In the genomic region with DNA sequence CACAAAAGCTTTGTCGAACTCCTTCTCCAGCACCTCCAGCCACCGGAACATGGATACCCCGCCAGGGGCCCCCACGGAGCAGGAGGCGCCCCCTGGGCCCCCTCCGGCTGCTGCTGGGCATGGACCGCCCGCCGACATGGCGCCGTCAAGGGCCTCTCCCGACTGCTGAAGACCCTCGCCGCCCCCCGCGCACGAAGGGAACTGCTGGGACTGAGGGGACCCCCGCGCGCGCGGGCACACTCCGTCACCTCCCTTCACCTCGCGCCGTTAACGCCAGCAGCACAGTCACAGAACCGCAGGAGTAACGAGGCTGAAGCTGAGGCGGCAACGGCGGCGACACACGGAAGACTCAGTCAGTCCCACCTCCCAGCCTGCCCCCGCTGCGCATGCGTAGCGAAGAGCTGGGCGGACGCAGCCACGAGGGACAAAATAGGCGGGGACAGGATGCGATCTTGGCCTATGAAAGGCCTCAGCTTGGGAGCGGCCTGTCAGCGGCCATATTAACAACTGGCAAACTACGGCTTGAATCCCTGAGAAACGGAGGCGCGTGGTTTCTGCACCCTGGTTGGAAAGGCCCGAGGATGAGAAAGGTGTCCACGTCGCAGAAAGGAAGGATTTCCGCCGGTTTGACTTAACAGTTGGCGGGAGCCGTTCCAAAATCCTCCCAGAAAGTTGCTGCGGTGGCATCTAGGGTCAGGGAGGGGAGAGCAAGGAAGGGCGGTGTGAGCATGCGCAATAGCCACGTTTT, we compare ENCODE assay signal across 8 cellular contexts. TPM values are rescaled to one million over a fixed set of nuclear protein-coding genes. Genes with fewer than 3 reads are reported as not detected.
DNase-seq lines count a peak whose midpoint lies in the region; ATAC-seq and TF ChIP-seq lines count a peak whose summit lies in the region.

A gene (minus strand): TSS at position 361 of the 748 bp plus-strand sequence. CDS start 223 bp downstream, at position 138.

- peak; percentile 93 for ATAC-seq in RWPE2 (ENCODE audit: low read depth)
- peak; percentile 99 for ATAC-seq in natural killer cell treated with Interleukin-12 subunit alpha and Interleukin-12 subunit beta and Interleukin-15 and Interleukin-18, amount 100 ng/mL, for 72 hours
- ATAC-seq in stimulated activated naive CD8-positive, alpha-beta T cell treated with anti-CD3 and anti-CD28 coated beads, Interleukin-15, Interleukin-2, amounts not matched to agents 100 U/mL and 50 U/mL, for 24 hours: peak; percentile 96

- no peaks in the 10 kb centered on the region for H3K9me3 ChIP-seq in RWPE2 (ENCODE audit: severe bottlenecking)

- H3K36me3 ChIP-seq in RWPE2 (ENCODE audit: low read depth): peaks cover 38% of the 10 kb centered on the region

- peak within 1 kb of the TSS; percentile 85 for H3K27ac ChIP-seq in RWPE2 (ENCODE audit: poor library complexity, severe bottlenecking)

- H3K4me3 ChIP-seq in RWPE2 (ENCODE audit: severe bottlenecking) (peak within 1 kb of the TSS; percentile 84), fibroblast of pulmonary artery (replicated peaks; ENCODE audit: low read depth, low read length) (peak within 1 kb of the TSS; percentile 85)

- H3K9me3 Mint-ChIP-seq in natural killer cell treated with Interleukin-12 subunit alpha and Interleukin-12 subunit beta and Interleukin-15 and Interleukin-18, amount 100 ng/mL, for 72 hours: no peaks in the 10 kb centered on the region

- DNase-seq in ELF-1 (ENCODE audit: low read depth, low spot score) (peak; percentile 98), H4 (ENCODE audit: low spot score) (peak; percentile 96), LoVo (ENCODE audit: low spot score) (peak; percentile 97), RWPE2 (ENCODE audit: low spot score) (peak; percentile 96), fibroblast of pulmonary artery (ENCODE audit: low read depth) (peak; percentile 99)
- peak; percentile 92 for DNase-seq in activated T-helper 9 cell treated with anti-CD3 and anti-CD28 coated beads, Interleukin-2, amount 50 U/mL, for 16 hours (ENCODE audit: low read depth)
- peak; percentile 98 for DNase-seq in natural killer cell treated with Interleukin-12 subunit alpha and Interleukin-12 subunit beta and Interleukin-15 and Interleukin-18, amount 100 ng/mL, for 72 hours (ENCODE audit: low spot score)
- peak; percentile 92 for DNase-seq in stimulated activated naive CD8-positive, alpha-beta T cell treated with anti-CD3 and anti-CD28 coated beads, Interleukin-15, Interleukin-2, amounts not matched to agents 100 U/mL and 50 U/mL, for 24 hours

- peaks cover 6% of the 10 kb centered on the region for H3K36me3 Mint-ChIP-seq in natural killer cell treated with Interleukin-12 subunit alpha and Interleukin-12 subunit beta and Interleukin-15 and Interleukin-18, amount 100 ng/mL, for 72 hours

- peaks cover 42 to 58% of the 10 kb centered on the region in 2 donors for H3K4me1 Mint-ChIP-seq in natural killer cell treated with Interleukin-12 subunit alpha and Interleukin-12 subunit beta and Interleukin-15 and Interleukin-18, amount 100 ng/mL, for 72 hours (ENCODE audit: low read depth in 2 of 2)

- peak within 1 kb of the TSS; percentile 99 for H3K4me3 Mint-ChIP-seq in natural killer cell treated with Interleukin-12 subunit alpha and Interleukin-12 subunit beta and Interleukin-15 and Interleukin-18, amount 100 ng/mL, for 72 hours

- no peaks in the 10 kb centered on the region for H3K27me3 ChIP-seq in RWPE2 (ENCODE audit: insufficient read depth, poor library complexity, severe bottlenecking)

- peak within 1 kb of the TSS; percentile 99 for H3K27ac Mint-ChIP-seq in natural killer cell treated with Interleukin-12 subunit alpha and Interleukin-12 subunit beta and Interleukin-15 and Interleukin-18, amount 100 ng/mL, for 72 hours

- peaks cover 19% of the 10 kb centered on the region for H3K4me1 ChIP-seq in RWPE2 (ENCODE audit: insufficient read depth, poor library complexity, severe bottlenecking)

- TF ChIP-seq CTCF in RWPE2 (IDR thresholded peaks at IDR 0.05; ENCODE audit: poor library complexity, severe bottlenecking): no peak
- peak; percentile 1 for TF ChIP-seq CTCF in fibroblast of pulmonary artery (IDR thresholded peaks at IDR 0.05; ENCODE audit: low read length, missing control alignments)

- peaks cover 0 to 7% of the 10 kb centered on the region in 2 donors for H3K27me3 Mint-ChIP-seq in natural killer cell treated with Interleukin-12 subunit alpha and Interleukin-12 subunit beta and Interleukin-15 and Interleukin-18, amount 100 ng/mL, for 72 hours

RNA-seq across cellular contexts. Expression of the gene that starts here (rescaled TPM):
- 16.0 and 22.1 TPM in 2 replicates for total RNA-seq in H4 (2014; rRNA removed; shearing (Covaris generic))
- 10 to 100 TPM; 19.0 to 21.6 TPM for total RNA-seq in natural killer cell treated with Interleukin-12 subunit alpha and Interleukin-12 subunit beta and Interleukin-15 and Interleukin-18, amount 100 ng/mL, for 72 hours

Comparison
In these comparisons a context has a peak if more than half of its experiments do, and no peak if none do; other contexts are left out.
1. Peak in every context shown above with its lines: DNase-seq, ATAC-seq, H3K4me3 ChIP-seq and H3K27ac ChIP-seq.